Comparison of ENCODE assay signal across 10 cellular contexts in the genomic region with DNA sequence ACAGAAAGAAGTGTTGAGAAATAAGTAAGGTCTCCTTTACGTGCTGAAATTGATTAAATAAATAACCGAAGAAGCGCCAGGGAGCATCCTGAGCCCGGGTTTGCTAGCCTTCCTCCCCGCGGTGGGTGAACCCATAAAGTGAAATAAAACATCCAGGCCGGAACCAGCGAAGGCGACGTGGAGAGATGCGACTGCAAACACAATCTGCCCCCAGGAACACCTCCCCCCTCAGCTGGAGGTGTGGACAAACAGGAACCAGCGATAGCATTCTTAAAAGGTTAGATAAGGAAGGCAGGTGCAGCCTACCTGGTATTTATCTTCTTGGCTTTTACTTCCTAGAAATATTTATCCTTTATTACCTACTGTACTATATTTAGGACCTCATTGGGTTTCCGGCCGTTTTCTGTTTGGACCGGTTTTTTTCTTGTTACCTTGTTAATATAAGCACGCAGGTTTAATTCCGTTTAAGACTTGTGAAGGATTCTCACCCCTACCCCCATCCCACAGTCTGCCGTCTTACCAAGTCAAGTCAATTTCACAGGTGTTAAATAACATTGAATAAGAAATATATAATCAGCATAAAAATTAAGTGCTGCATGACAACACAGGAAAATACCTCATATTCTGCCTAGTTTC.
DNase-seq lines count a peak whose midpoint lies in the region; ATAC-seq, FAIRE-seq and TF ChIP-seq lines count a peak whose summit lies in the region.
"Had no signal": no experiment of that assay in that cellular context is flagged by ENCODE, and none has a peak within 500 bp of the region (broad histone marks: within the 10 kb centered on the region; RNA-seq: fewer than 3 reads in every experiment).

No MANE protein-coding gene starts in this region.

- POLR2A ChIA-PET in naive thymus-derived CD8-positive, alpha-beta T cell (lab: Charles Lee) = interaction anchor here (0.7 kb wide), 1 partner anchor 1025 kb away, joined by 3 read pairs; no protein-coding TSS in a partner anchor

- no peaks in the 10 kb centered on the region for H3K36me3 Mint-ChIP-seq in naive thymus-derived CD8-positive, alpha-beta T cell

- no peaks in the 10 kb centered on the region for H3K9me3 Mint-ChIP-seq in naive thymus-derived CD8-positive, alpha-beta T cell

- H3K4me1 Mint-ChIP-seq in naive thymus-derived CD8-positive, alpha-beta T cell = peaks cover 10 to 48% (median 25%) of the 10 kb centered on the region in 4 donors

- H3K4me3 Mint-ChIP-seq in naive thymus-derived CD8-positive, alpha-beta T cell = peak overlapping the region; percentile 67 to 88 (median 84)

- TF ChIP-seq POLR2A in H54 (IDR thresholded peaks at IDR 0.05; ENCODE audit: low read depth, low read length) = no peak

- peak overlapping the region in 7 of 10 donors; percentile 18 to 87 (median 58) for H3K27ac Mint-ChIP-seq in naive thymus-derived CD8-positive, alpha-beta T cell

- no peak for FAIRE-seq in H54 (lab: Jason Lieb, UNC)
- FAIRE-seq: islet of Langerhans had no signal

- peaks cover 17 to 34% (median 20%) of the 10 kb centered on the region in 5 donors for H3K27me3 Mint-ChIP-seq in naive thymus-derived CD8-positive, alpha-beta T cell

- peak; percentile 28 to 29 for ATAC-seq in naive thymus-derived CD8-positive, alpha-beta T cell
- no peak for ATAC-seq in HG03439 (IDR thresholded peaks at IDR 0.05; ENCODE audit: unreplicated experiment)

- DNase-seq in DMS153 (lab: John Stamatoyannopoulos, UW) (peak; percentile 82), NCI-H2029 treated with DMSO at 0.1 percent for 48 hours (lab: John Stamatoyannopoulos, UW) (peak; percentile 51), pons (ENCODE audit: low spot score) (no peak), H54 (ENCODE audit: insufficient read length, low spot score) (no peak), NCI-H128 (lab: John Stamatoyannopoulos, UW; ENCODE audit: unreplicated experiment) (no peak)
- peak; percentile 74 for DNase-seq in activated effector memory CD4-positive, alpha-beta T cell treated with anti-CD3 and anti-CD28 coated beads, Interleukin-2, amount 50 U/mL, for 16 hours
- peak in 2 of 10 donors; percentile 18 to 24 for DNase-seq in naive thymus-derived CD8-positive, alpha-beta T cell
- DNase-seq: testis had no signal

Comparison
In these comparisons a context has a peak if more than half of its experiments do, and no peak if none do; other contexts are left out.
1. DNase-seq: peak in DMS153 (single experiment), NCI-H2029 treated with DMSO at 0.1 percent for 48 hours (single experiment) and activated effector memory CD4-positive, alpha-beta T cell treated with anti-CD3 and anti-CD28 coated beads, Interleukin-2, amount 50 U/mL, for 16 hours (single experiment); none in pons (single experiment), H54 (single experiment) and NCI-H128 (single experiment).